Comparison of ENCODE assay signal across 27 cellular contexts in genomic region chr6:113356139-113356538, GRCh38.
DNase-seq lines count a peak whose midpoint lies in the region; ATAC-seq and TF ChIP-seq lines count a peak whose summit lies in the region.
"Had no signal": no experiment of that assay in that cellular context is flagged by ENCODE, and none has a peak within 500 bp of the region (broad histone marks: within the 10 kb centered on the region; RNA-seq: fewer than 3 reads in every experiment).

No MANE protein-coding gene starts in this region.

- H3K14ac ChIP-seq in IMR-90 (replicated peaks; ENCODE audit: low read depth, low read length), result 0 out of 2 replicates have a peak overlapping the region, but pooled peaks have one; percentile 28

- H3K36me3 ChIP-seq in IMR-90 (ENCODE audit: control insufficient read depth, insufficient read depth, low read length) (no peaks in the 10 kb centered on the region), transverse colon (no peaks in the 10 kb centered on the region)
- no peaks in the 10 kb centered on the region for H3K36me3 ChIP-seq in effector memory CD4-positive, alpha-beta T cell (ENCODE audit: control insufficient read depth, insufficient read depth, low read length)
- H3K36me3 ChIP-seq: HAP-1, SJCRH30 had no signal

- no peak overlapping the region for H3K27ac ChIP-seq in IMR-90 (ENCODE audit: insufficient read depth, low read length)
- no peak overlapping the region for H3K27ac ChIP-seq in transverse colon
- H3K27ac ChIP-seq in effector memory CD4-positive, alpha-beta T cell (ENCODE audit: insufficient read depth, low read length, poor library complexity, severe bottlenecking), result no peak overlapping the region
- H3K27ac ChIP-seq: C4-2B, SJCRH30 had no signal

- no peaks in the 10 kb centered on the region for H4K20me1 ChIP-seq in IMR-90 (ENCODE audit: insufficient read depth, low read length)

- no peak overlapping the region; the same call in 1 of the 2 replicates for H2BK20ac ChIP-seq in IMR-90 (ENCODE audit: low read depth, low read length)

- dilution Hi-C loops in IMR-90 (cut with HindIII; ENCODE audit: low sequenced_read_pairs, unreplicated experiment), result no loop called here

- intact Hi-C loops in IMR-90 (cut with micrococcal nuclease) (loop anchor here (10.0 kb wide), 1 partner anchor 571 kb away; no protein-coding TSS in a partner anchor), transverse colon (cut with DNase I; ENCODE audit: low total_unique reads) (no loop called here)

- no CpG with 5 or more reads among the region's 1 CpG for WGBS in IMR-90 (ENCODE audit: extremely low coverage in 2 of 2, insufficient read length in 1 of 2), 2 experiments
- WGBS in transverse colon (ENCODE audit: low coverage in 1 of 2), 2 donors, result 89 to 92% methylated on average over 1 of the region's 1 CpG

- peak overlapping the region; percentile 71; the same call in 1 of the 2 replicates for H3K18ac ChIP-seq in IMR-90 (ENCODE audit: low read depth, low read length)

- H2AK9ac ChIP-seq in IMR-90 (replicated peaks; ENCODE audit: low read depth, low read length, poor library complexity), result no peak overlapping the region

- H3K56ac ChIP-seq in IMR-90 (ENCODE audit: extremely low read depth, insufficient read depth, low read length), result no peak overlapping the region

- H3K4ac ChIP-seq in IMR-90 (ENCODE audit: low read depth, low read length), result no peak overlapping the region; the same call in 1 of the 2 replicates

- H3K27me3 ChIP-seq in IMR-90 (ENCODE audit: control insufficient read depth, insufficient read depth, low read length) (no peaks in the 10 kb centered on the region), transverse colon (no peaks in the 10 kb centered on the region)
- no peaks in the 10 kb centered on the region for H3K27me3 ChIP-seq in effector memory CD4-positive, alpha-beta T cell (replicated peaks; ENCODE audit: control insufficient read depth, insufficient read depth, low read length, poor library complexity, severe bottlenecking)
- H3K27me3 ChIP-seq: SJCRH30 had no signal

- no peak for TF ChIP-seq POLR2A in IMR-90 (IDR thresholded peaks at IDR 0.05; ENCODE audit: low read depth, low read length)
- no peak for TF ChIP-seq POLR2A in transverse colon (IDR thresholded peaks at IDR 0.05)

- peak overlapping the region; percentile 85; the same call in 1 of the 2 replicates for H2AK5ac ChIP-seq in IMR-90 (ENCODE audit: low read depth, low read length)

- ATAC-seq in IMR-90 (ENCODE audit: low read depth), result no peak
- ATAC-seq: CD8-positive, alpha-beta T cell; GM12878; PC-3; SK-N-SH treated with all-trans-retinoic acid at 6 μM for 48 hours; T-helper 17 cell had no signal

- DNase-seq in NCI-H748 (lab: John Stamatoyannopoulos, UW; ENCODE audit: unreplicated experiment) (peak; percentile 12), NCI-H748 treated with DMSO at 0.1 percent for 48 hours (lab: John Stamatoyannopoulos, UW) (no peak), DMS53 treated with DMSO at 0.1 percent for 48 hours (lab: John Stamatoyannopoulos, UW; ENCODE audit: unreplicated experiment) (peak; percentile 82), IMR-90 (no peak), renal cortical epithelial cell (ENCODE audit: low read depth) (peak; percentile 46), transverse colon (no peak), 8988T (no peak)
- no peak for DNase-seq in effector memory CD4-positive, alpha-beta T cell
- DNase-seq: CD8-positive, alpha-beta T cell; DMS153; EL; GDM1; GOT3; KBM-7; MV-4-11; NCI-H1105; NCI-H2029; NCI-H2227 treated with DMSO at 0.1 percent for 48 hours; NCI-H82; NK-92 treated with Interleukin-12 subunit alpha and Interleukin-12 subunit beta, amount 100 ng/mL, for 24 hours; PC-3; SJCRH30; T-helper 17 cell had no signal

- 0 out of 2 replicates have a peak overlapping the region, but pooled peaks have one; percentile 8 for H4K91ac ChIP-seq in IMR-90 (ENCODE audit: insufficient read depth, low read depth, low read length)

- POLR2A ChIA-PET in IMR-90 (lab: Charles Lee; ENCODE audit: unreplicated experiment), result no interaction called here

- H4K5ac ChIP-seq in IMR-90 (ENCODE audit: low read depth, low read length), result no peak overlapping the region

- H3K4me1 ChIP-seq in IMR-90 (ENCODE audit: control insufficient read depth, insufficient read depth, low read length), result peaks cover 26% of the 10 kb centered on the region
- peaks cover 0 to 16% (median 4%) of the 10 kb centered on the region in 4 donors for H3K4me1 ChIP-seq in transverse colon
- H3K4me1 ChIP-seq in effector memory CD4-positive, alpha-beta T cell (ENCODE audit: control insufficient read depth, insufficient read depth, low read length, poor library complexity, severe bottlenecking), result no peaks in the 10 kb centered on the region

- H2BK5ac ChIP-seq in IMR-90 (ENCODE audit: low read depth, low read length, poor library complexity, severe bottlenecking), result no peak overlapping the region

- no peak for TF ChIP-seq EP300 in transverse colon (IDR thresholded peaks at IDR 0.05; ENCODE audit: low read depth)

- CTCF ChIA-PET in IMR-90 (lab: Yijun Ruan, JAX), result interaction anchor here (1.0 kb wide), 1 partner anchor 11 kb away, joined by 3 read pairs; no protein-coding TSS in a partner anchor

- H2AFZ ChIP-seq in IMR-90 (replicated peaks; ENCODE audit: low read length, poor library complexity), result no peak overlapping the region

- in situ Hi-C loops in IMR-90 (cut with MboI; ENCODE audit: low sequenced_read_pairs) (no loop called here), transverse colon (cut with MboI; ENCODE audit: low pct_ligation_motif_present in 1 of 4, low pct_unique_long_range_greater_than_20kb in 1 of 4, low sequenced_read_pairs in 3 of 4) (no loop called here)

- no peaks in the 10 kb centered on the region; a peak in 1 of 4 replicates for H3K79me1 ChIP-seq in IMR-90 (ENCODE audit: low read depth in 1 of 2, low read length in 2 of 2)

- peaks cover 13% of the 10 kb centered on the region for H3K9me1 ChIP-seq in IMR-90 (ENCODE audit: insufficient read depth, low read length)

- 0 out of 4 replicates have a peak overlapping the region, but pooled peaks of 1 of the 2 experiments have one; percentile 21 for H4K8ac ChIP-seq in IMR-90 (ENCODE audit: low read depth in 2 of 2, low read length in 2 of 2)

- H2BK120ac ChIP-seq in IMR-90 (ENCODE audit: low read depth, low read length), result peak overlapping the region; percentile 76

- H3K9me3 ChIP-seq in IMR-90 (ENCODE audit: control insufficient read depth, insufficient read depth, low read length) (no peaks in the 10 kb centered on the region), transverse colon (no peaks in the 10 kb centered on the region)
- no peaks in the 10 kb centered on the region for H3K9me3 ChIP-seq in effector memory CD4-positive, alpha-beta T cell (ENCODE audit: control insufficient read depth, low read length)
- H3K9me3 ChIP-seq: HAP-1, SJCRH30 had no signal

- no TSS peak for BruUV-seq in IMR-90 (replicated peaks; lab: Mats Ljungman, UMichigan)

- H3K23ac ChIP-seq in IMR-90 (ENCODE audit: low read depth, low read length), result peak overlapping the region; percentile 48; the same call in 1 of the 2 replicates

- TF ChIP-seq CTCF in IMR-90 (conservative IDR thresholded peaks at IDR 0.05; ENCODE audit: low read depth, low read length) (no peak), transverse colon (IDR thresholded peaks at IDR 0.05) (no peak)

- H3K4me2 ChIP-seq in IMR-90 (ENCODE audit: low read depth, low read length), result no peak overlapping the region

- no peak for TF ChIP-seq RAD21 in IMR-90 (IDR thresholded peaks at IDR 0.05; ENCODE audit: low read length)

- 0 out of 3 replicates have a peak overlapping the region, but pooled peaks have one; percentile 42 for H2BK15ac ChIP-seq in IMR-90 (ENCODE audit: low read depth, low read length)

- H3K4me3 ChIP-seq in IMR-90 (ENCODE audit: insufficient read depth, low read depth, low read length) (no peak overlapping the region), transverse colon (no peak overlapping the region)
- no peak overlapping the region for H3K4me3 ChIP-seq in effector memory CD4-positive, alpha-beta T cell (ENCODE audit: insufficient read depth, low read depth, low read length, poor library complexity, severe bottlenecking)
- H3K4me3 ChIP-seq: GM12878, HAP-1, SJCRH30 had no signal

- no peak overlapping the region for H3K9ac ChIP-seq in IMR-90 (ENCODE audit: low read depth, low read length)

TF ChIP-seq in IMR-90, 13 proteins besides CTCF, POLR2A, EP300 and RAD21:
- no peak for TF ChIP-seq SMC3 (IDR thresholded peaks at IDR 0.05; ENCODE audit: low read depth, low read length)
- no peak for TF ChIP-seq RFX5 (IDR thresholded peaks at IDR 0.05; ENCODE audit: low read depth, low read length)
- TF ChIP-seq BHLHE40 (IDR thresholded peaks at IDR 0.05; ENCODE audit: low read depth, low read length), result no peak

Comparison
In these comparisons a context has a peak if more than half of its experiments do, and no peak if none do; other contexts are left out.
1. DNase-seq: peak in NCI-H748 (single experiment), DMS53 treated with DMSO at 0.1 percent for 48 hours (single experiment) and renal cortical epithelial cell (single experiment); none in NCI-H748 treated with DMSO at 0.1 percent for 48 hours (single experiment), IMR-90 (single experiment), transverse colon (single experiment), effector memory CD4-positive, alpha-beta T cell (0 of 3) and 8988T (single experiment).